ENCODE assay signal across 28 cellular contexts in genomic region chr16:85490407-85490806, GRCh38.
"Had no signal": no experiment of that assay in that cellular context is flagged by ENCODE, and none has a peak within 500 bp of the region (broad histone marks: within the 10 kb centered on the region; RNA-seq: fewer than 3 reads in every experiment).

No MANE protein-coding gene starts in this region.

- H3K36me3 Mint-ChIP-seq: activated CD4-positive, alpha-beta memory T cell treated with anti-CD3 and anti-CD28 coated beads for 36 hours; activated CD8-positive, alpha-beta memory T cell treated with anti-CD3 and anti-CD28 coated beads, Interleukin-2, amount 10 ng/mL, durations not matched to agents 7 days and 5 days; activated naive CD4-positive, alpha-beta T cell treated with anti-CD3 and anti-CD28 coated beads, Interleukin-2, amount 50 U/mL, for 24 hours; activated naive CD8-positive, alpha-beta T cell treated with anti-CD3 and anti-CD28 coated beads for 36 hours had no signal

- H3K4me3 Mint-ChIP-seq: activated B cell treated with CpG ODN at 0.5 μM for 24 hours; activated CD4-positive, alpha-beta memory T cell treated with anti-CD3 and anti-CD28 coated beads for 36 hours; activated CD8-positive, alpha-beta memory T cell treated with anti-CD3 and anti-CD28 coated beads, Interleukin-2, amount 10 ng/mL, durations not matched to agents 7 days and 5 days; activated CD8-positive, alpha-beta T cell treated with anti-CD3 and anti-CD28 coated beads, Interleukin-2, amount 10 ng/mL, durations not matched to agents 7 days and 5 days; activated naive CD4-positive, alpha-beta T cell treated with anti-CD3 and anti-CD28 coated beads for 36 hours; activated naive CD4-positive, alpha-beta T cell treated with anti-CD3 and anti-CD28 coated beads, Interleukin-2, amount 50 U/mL, for 24 hours; activated naive CD8-positive, alpha-beta T cell treated with anti-CD3 and anti-CD28 coated beads, Interleukin-2, amount 50 U/mL, for 24 hours; activated T-helper 1 cell treated with anti-CD3 and anti-CD28 coated beads, Interleukin-12 subunit alpha, Interleukin-12 subunit beta, Interleukin-2, Interleukin-4 antibody, amounts not matched to agents 30 ng/mL and 10 ng/mL and 1 ng/mL, durations not matched to agents 14 hours and 24 hours and 36 hours; effector memory CD8-positive, alpha-beta T cell; T-helper 17 cell; T-helper 2 cell treated with Interferon-gamma antibody and Interleukin-4, amounts not matched to agents 5 μg/mL and 100 μg/mL, for 36 hours had no signal

- H3K4me1 Mint-ChIP-seq: activated B cell treated with CpG ODN at 0.5 μM for 24 hours; activated CD8-positive, alpha-beta memory T cell treated with anti-CD3 and anti-CD28 coated beads, Interleukin-2, amount 10 ng/mL, durations not matched to agents 7 days and 5 days had no signal

- H3K36me3 ChIP-seq: adrenal gland, esophagus muscularis mucosa, gastrocnemius medialis, heart left ventricle, WERI-Rb-1 had no signal

- H3K4me3 ChIP-seq: adrenal gland, body of pancreas, esophagus muscularis mucosa, gastrocnemius medialis, heart left ventricle had no signal

- DNase-seq: adrenal gland; amygdala; aorta; caudate nucleus; cortex of kidney; effector CD4-positive, alpha-beta T cell; foreskin keratinocyte; gastrocnemius medialis; heart left ventricle; T1000 had no signal

- H3K27ac ChIP-seq: esophagus muscularis mucosa, foreskin keratinocyte, WERI-Rb-1 had no signal

- H3K4me1 ChIP-seq: foreskin keratinocyte had no signal

- H3K9me3 Mint-ChIP-seq: activated B cell treated with CpG ODN at 0.5 μM for 24 hours; activated CD4-positive, alpha-beta memory T cell treated with anti-CD3 and anti-CD28 coated beads for 36 hours; activated naive CD4-positive, alpha-beta T cell treated with anti-CD3 and anti-CD28 coated beads for 36 hours; activated naive CD4-positive, alpha-beta T cell treated with anti-CD3 and anti-CD28 coated beads, Interleukin-2, amount 50 U/mL, for 24 hours; activated naive CD8-positive, alpha-beta T cell treated with anti-CD3 and anti-CD28 coated beads for 36 hours; activated naive CD8-positive, alpha-beta T cell treated with anti-CD3 and anti-CD28 coated beads, Interleukin-2, amount 50 U/mL, for 24 hours; activated T-helper 1 cell treated with anti-CD3 and anti-CD28 coated beads, Interleukin-12 subunit alpha, Interleukin-12 subunit beta, Interleukin-2, Interleukin-4 antibody, amounts not matched to agents 30 ng/mL and 10 ng/mL and 1 ng/mL, durations not matched to agents 14 hours and 24 hours and 36 hours; activated T-helper 2 cell treated with anti-CD3 and anti-CD28 coated beads, Interferon-gamma antibody, Interleukin-2, Interleukin-4, amounts not matched to agents 10 μg/mL and 5 μg/mL and 100 μg/mL, durations not matched to agents 14 hours and 24 hours and 36 hours; effector memory CD8-positive, alpha-beta T cell; T-helper 2 cell treated with Interferon-gamma antibody and Interleukin-4, amounts not matched to agents 5 μg/mL and 100 μg/mL, for 36 hours had no signal

- ATAC-seq: activated CD4-positive, CD25-positive, alpha-beta regulatory T cell treated with anti-CD3 and anti-CD28 coated beads, Interleukin-2, amount 50 U/mL, for 24 hours; activated CD8-positive, alpha-beta T cell treated with anti-CD3 and anti-CD28 coated beads, Interleukin-2, amount 10 ng/mL, durations not matched to agents 7 days and 5 days; activated naive CD8-positive, alpha-beta T cell treated with anti-CD3 and anti-CD28 coated beads, Interleukin-2, amount 50 U/mL, for 24 hours; foreskin keratinocyte; gastrocnemius medialis; heart left ventricle had no signal

- H3K27me3 ChIP-seq: adrenal gland, body of pancreas, esophagus muscularis mucosa, gastrocnemius medialis, heart left ventricle had no signal

- H3K9me3 ChIP-seq: adrenal gland, body of pancreas, esophagus muscularis mucosa, gastrocnemius medialis, heart left ventricle had no signal

- H3K27ac Mint-ChIP-seq: activated CD4-positive, alpha-beta memory T cell treated with anti-CD3 and anti-CD28 coated beads for 36 hours; activated CD8-positive, alpha-beta memory T cell treated with anti-CD3 and anti-CD28 coated beads, Interleukin-2, amount 10 ng/mL, durations not matched to agents 7 days and 5 days; activated naive CD4-positive, alpha-beta T cell treated with anti-CD3 and anti-CD28 coated beads for 36 hours; activated naive CD4-positive, alpha-beta T cell treated with anti-CD3 and anti-CD28 coated beads, Interleukin-2, amount 50 U/mL, for 24 hours; activated naive CD8-positive, alpha-beta T cell treated with anti-CD3 and anti-CD28 coated beads for 36 hours; activated naive CD8-positive, alpha-beta T cell treated with anti-CD3 and anti-CD28 coated beads, Interleukin-2, amount 50 U/mL, for 24 hours; activated T-helper 1 cell treated with anti-CD3 and anti-CD28 coated beads, Interleukin-12 subunit alpha, Interleukin-12 subunit beta, Interleukin-2, Interleukin-4 antibody, amounts not matched to agents 30 ng/mL and 10 ng/mL and 1 ng/mL, durations not matched to agents 14 hours and 24 hours and 36 hours; activated T-helper 2 cell treated with anti-CD3 and anti-CD28 coated beads, Interferon-gamma antibody, Interleukin-2, Interleukin-4, amounts not matched to agents 10 μg/mL and 5 μg/mL and 100 μg/mL, durations not matched to agents 14 hours and 24 hours and 36 hours; T-helper 17 cell; T-helper 2 cell treated with Interferon-gamma antibody and Interleukin-4, amounts not matched to agents 5 μg/mL and 100 μg/mL, for 36 hours had no signal

- H3K27me3 Mint-ChIP-seq: activated CD8-positive, alpha-beta memory T cell treated with anti-CD3 and anti-CD28 coated beads, Interleukin-2, amount 10 ng/mL, durations not matched to agents 7 days and 5 days; activated naive CD4-positive, alpha-beta T cell treated with anti-CD3 and anti-CD28 coated beads, Interleukin-2, amount 50 U/mL, for 24 hours; activated naive CD8-positive, alpha-beta T cell treated with anti-CD3 and anti-CD28 coated beads for 36 hours had no signal

- FAIRE-seq: colon had no signal
